ENCODE assay signal across 40 cellular contexts in genomic region chr19:5456836-5457200, GRCh38. TPM values are rescaled to one million over a fixed set of nuclear protein-coding genes. Genes with fewer than 3 reads are reported as not detected.
"Had no signal": no experiment of that assay in that cellular context is flagged by ENCODE, and none has a peak within 500 bp of the region (broad histone marks: within the 10 kb centered on the region; RNA-seq: fewer than 3 reads in every experiment).

No MANE protein-coding gene starts in this region.

- H3K9me3 ChIP-seq: adrenal gland, breast epithelium had no signal

- DNase-seq: activated effector memory CD4-positive, alpha-beta T cell treated with anti-CD3 and anti-CD28 coated beads, Interleukin-2, amount 50 U/mL, for 16 hours; activated effector memory CD4-positive, alpha-beta T cell treated with Interleukin-2 at 50 U/mL for 16 hours; activated gamma-delta T cell; activated gamma-delta T cell treated with Interleukin-2 at 50 U/mL for 16 hours; activated naive CD4-positive, alpha-beta T cell; activated naive CD4-positive, alpha-beta T cell treated with anti-CD3 and anti-CD28 coated beads for 36 hours; activated naive CD4-positive, alpha-beta T cell treated with anti-CD3 and anti-CD28 coated beads, Interleukin-2, amount 10 ng/mL, durations not matched to agents 7 days and 5 days; activated naive CD4-positive, alpha-beta T cell treated with anti-CD3 and anti-CD28 coated beads, Interleukin-2, amount 50 U/mL, for 16 hours; activated naive CD4-positive, alpha-beta T cell treated with Interleukin-2 at 50 U/mL for 16 hours; activated naive CD8-positive, alpha-beta T cell treated with anti-CD3 and anti-CD28 coated beads for 36 hours; activated naive CD8-positive, alpha-beta T cell treated with anti-CD3 and anti-CD28 coated beads, Interleukin-2, amount 10 ng/mL, durations not matched to agents 7 days and 5 days; activated naive CD8-positive, alpha-beta T cell treated with anti-CD3 and anti-CD28 coated beads, Interleukin-2, amount 50 U/mL, for 24 hours; activated T-cell treated with anti-CD3 and anti-CD28 coated beads, Interleukin-2, amount 50 U/mL, for 1 hour; activated T-cell treated with anti-CD3 and anti-CD28 coated beads, Interleukin-2, amount 50 U/mL, for 24 hours; activated T-cell treated with anti-CD3 and anti-CD28 coated beads, Interleukin-2, amount 50 U/mL, for 4 hours; activated T-cell treated with anti-CD3 and anti-CD28 coated beads, Interleukin-2, amount 50 U/mL, for 48 hours; activated T-cell treated with anti-CD3 and anti-CD28 coated beads, Interleukin-2, amount 50 U/mL, for 72 hours; adrenal gland; amniotic stem cell; amygdala; anterior cingulate cortex; aorta; body of pancreas; brain microvascular endothelial cell; caudate nucleus; central memory CD4-positive, alpha-beta T cell; cerebellar nuclear complex had no signal

- ATAC-seq: activated naive CD4-positive, alpha-beta T cell treated with anti-CD3 and anti-CD28 coated beads, Interleukin-2, amount 50 U/mL, for 72 hours; activated naive CD8-positive, alpha-beta T cell treated with anti-CD3 and anti-CD28 coated beads, Interleukin-2, amount 50 U/mL, for 24 hours; activated T-cell treated with anti-CD3 and anti-CD28 coated beads, Interleukin-2, amount 50 U/mL, for 4 hours; activated T-cell treated with anti-CD3 and anti-CD28 coated beads, Interleukin-2, amount 50 U/mL, for 72 hours; activated T-helper 17 cell treated with anti-CD3 and anti-CD28 coated beads, Interleukin-2, amount 50 U/mL, for 72 hours; body of pancreas had no signal

- H3K27ac ChIP-seq: adrenal gland, ascending aorta, body of pancreas, brain microvascular endothelial cell, breast epithelium, cardiac muscle cell had no signal

- H3K4me1 ChIP-seq: adrenal gland, ascending aorta, body of pancreas, breast epithelium had no signal

- H3K4me3 ChIP-seq: adrenal gland, ascending aorta, body of pancreas, breast epithelium, cardiac muscle cell had no signal

- H3K36me3 ChIP-seq: adrenal gland, ascending aorta, brain microvascular endothelial cell, breast epithelium, cardiac muscle cell had no signal

- H3K27me3 ChIP-seq: adrenal gland, ascending aorta, body of pancreas, brain microvascular endothelial cell, cardiac muscle cell had no signal

RNA-seq across cellular contexts. Expression of gene ZNRF4, which starts 1.6 kb away (rescaled TPM):
- total RNA-seq: activated naive CD4-positive, alpha-beta T cell treated with anti-CD3 and anti-CD28 coated beads for 36 hours; activated naive CD4-positive, alpha-beta T cell treated with anti-CD3 and anti-CD28 coated beads, Interleukin-2, amount 50 U/mL, for 72 hours; activated naive CD8-positive, alpha-beta T cell treated with anti-CD3 and anti-CD28 coated beads for 36 hours; activated naive CD8-positive, alpha-beta T cell treated with anti-CD3 and anti-CD28 coated beads, Interleukin-2, amount 10 ng/mL, durations not matched to agents 7 days and 5 days; activated T-cell treated with anti-CD3 and anti-CD28 coated beads, Interleukin-2, amount 50 U/mL, for 4 hours; activated T-cell treated with anti-CD3 and anti-CD28 coated beads, Interleukin-2, amount 50 U/mL, for 72 hours; activated T-helper 1 cell treated with anti-CD3 and anti-CD28 coated beads, Interleukin-12 subunit alpha, Interleukin-12 subunit beta, Interleukin-2, Interleukin-4 antibody, amounts not matched to agents 30 ng/mL and 10 ng/mL and 1 ng/mL, durations not matched to agents 14 hours and 24 hours and 36 hours; activated T-helper 17 cell treated with anti-CD3 and anti-CD28 coated beads, Interleukin-2, amount 50 U/mL, for 72 hours; activated T-helper 2 cell treated with anti-CD3 and anti-CD28 coated beads, Interferon-gamma antibody, Interleukin-2, Interleukin-4, amounts not matched to agents 10 μg/mL and 5 μg/mL and 100 μg/mL, durations not matched to agents 14 hours and 24 hours and 36 hours; adrenal gland; aorta; ascending aorta; astrocyte; body of pancreas; breast epithelium; bronchial epithelial cell; cardiac muscle cell; cardiac septum; cerebellum; chondrocyte had no signal
- polyA plus RNA-seq: adipose tissue, adrenal gland, aorta, cardiac muscle cell had no signal
